9 cellular contexts compared by ENCODE assay signal in the genomic region with DNA sequence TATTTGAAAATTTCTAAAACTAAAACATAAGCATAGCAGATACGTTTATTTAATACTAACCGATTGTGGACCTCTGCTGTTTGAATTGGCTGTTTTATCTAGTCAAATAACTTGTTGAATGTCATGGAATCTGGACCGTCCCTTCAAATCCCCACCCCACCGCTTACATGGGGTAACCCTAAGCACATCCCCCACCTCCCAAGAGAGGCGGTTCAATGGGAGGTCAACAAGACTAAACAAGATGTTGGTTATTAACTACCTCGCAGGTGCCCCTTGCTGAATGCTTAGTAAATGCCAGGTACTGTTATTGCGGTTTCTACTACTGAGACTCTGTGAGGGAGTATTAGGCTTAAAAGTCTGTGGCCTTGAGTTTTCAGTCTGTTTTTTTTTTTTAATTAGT. TPM values are rescaled to one million over a fixed set of nuclear protein-coding genes. Genes with fewer than 3 reads are reported as not detected.
DNase-seq lines count a peak whose midpoint lies in the region; ATAC-seq, FAIRE-seq and TF ChIP-seq lines count a peak whose summit lies in the region.
"Had no signal": no experiment of that assay in that cellular context is flagged by ENCODE, and none has a peak within 500 bp of the region (broad histone marks: within the 10 kb centered on the region; RNA-seq: fewer than 3 reads in every experiment).

No MANE protein-coding gene starts in this region.

- H3K23ac ChIP-seq in H1 (ENCODE audit: insufficient read length) = no peak overlapping the region

- H2BK12ac ChIP-seq in H1 (ENCODE audit: low read depth, low read length) = no peak overlapping the region

- DNase-seq in CD4-positive, alpha-beta memory T cell = no peak
- DNase-seq in Karpas-422 (no peak), H1 (ENCODE audit: low read depth in 1 of 2, low spot score in 2 of 2) (no peak), nephron progenitor cell (no peak), body of pancreas (no peak), GM12892 (ENCODE audit: insufficient read length) (no peak)
- DNase-seq: NCI-H226 had no signal

- peaks cover 38 to 59% (median 48%) of the 10 kb centered on the region in 4 donors for H3K4me1 Mint-ChIP-seq in CD4-positive, alpha-beta memory T cell
- peaks cover 23% of the 10 kb centered on the region for H3K4me1 Mint-ChIP-seq in nephron progenitor cell

- H4K8ac ChIP-seq in H1 (ENCODE audit: extremely low read depth, insufficient read depth, low read length) = no peak overlapping the region

- no peak overlapping the region for H3K4ac ChIP-seq in H1 (replicated peaks; ENCODE audit: insufficient read length, low read depth, low read length)

- H3K9me3 ChIP-seq in CD4-positive, alpha-beta memory T cell (ENCODE audit: control insufficient read depth in 1 of 2, low read length in 2 of 2) = no peaks in the 10 kb centered on the region
- no peaks in the 10 kb centered on the region for H3K9me3 ChIP-seq in Karpas-422 (ENCODE audit: low read length)
- H3K9me3 ChIP-seq in H1 (ENCODE audit: insufficient read depth in 2 of 2, low read depth in 1 of 2, low read length in 1 of 2) = no peaks in the 10 kb centered on the region
- no peaks in the 10 kb centered on the region for H3K9me3 ChIP-seq in body of pancreas

- H3K27me3 ChIP-seq in CD4-positive, alpha-beta memory T cell (ENCODE audit: insufficient read depth, low read length) = no peaks in the 10 kb centered on the region
- H3K27me3 ChIP-seq in Karpas-422 (ENCODE audit: low read length) = no peaks in the 10 kb centered on the region
- no peaks in the 10 kb centered on the region for H3K27me3 ChIP-seq in H1 (replicated peaks in 1 of 4; ENCODE audit: control insufficient read depth in 3 of 4, extremely low read depth in 1 of 4, insufficient read depth in 3 of 4, low read length in 3 of 4)
- no peaks in the 10 kb centered on the region for H3K27me3 ChIP-seq in body of pancreas

- no peak overlapping the region for H2AFZ ChIP-seq in Karpas-422 (ENCODE audit: low read length)
- H2AFZ ChIP-seq in H1 (ENCODE audit: low read length) = no peak overlapping the region

- H3K36me3 ChIP-seq in CD4-positive, alpha-beta memory T cell (ENCODE audit: insufficient read depth, low read length) = no peaks in the 10 kb centered on the region
- H3K36me3 ChIP-seq in Karpas-422 (ENCODE audit: insufficient read depth, low read length) (no peaks in the 10 kb centered on the region), H1 (ENCODE audit: control insufficient read depth in 2 of 4, insufficient read depth in 4 of 4, low read length in 3 of 4) (peaks cover 0 to 5% (median 0%) of the 10 kb centered on the region in 4 experiments; a peak in 2 of 8 replicates), body of pancreas (replicated peaks in 1 of 2; ENCODE audit: insufficient read depth in 1 of 2, low read depth in 2 of 2) (no peaks in the 10 kb centered on the region)

- peaks cover 60% of the 10 kb centered on the region for H3K4me1 ChIP-seq in CD4-positive, alpha-beta memory T cell (ENCODE audit: insufficient read depth, low read length)
- H3K4me1 ChIP-seq in Karpas-422 (ENCODE audit: low read length) = peaks cover 60% of the 10 kb centered on the region
- peaks cover 0 to 10% (median 5%) of the 10 kb centered on the region in 4 experiments; a peak in 4 of 7 replicates for H3K4me1 ChIP-seq in H1 (replicated peaks in 1 of 4; ENCODE audit: control insufficient read depth in 3 of 4, insufficient read depth in 4 of 4, low read length in 3 of 4)
- H3K4me1 ChIP-seq in body of pancreas = peaks cover 59% of the 10 kb centered on the region

- H3K18ac ChIP-seq in H1 (ENCODE audit: extremely low read depth, low read length) = no peak overlapping the region

- H3K56ac ChIP-seq in H1 (replicated peaks; ENCODE audit: insufficient read length, low read depth, low read length) = no peak overlapping the region

- no peak for TF ChIP-seq RAD21 in H1 (IDR thresholded peaks at IDR 0.05 in 1 of 2, conservative IDR thresholded peaks at IDR 0.05 in 1 of 2; ENCODE audit: low read depth in 2 of 2, low read length in 2 of 2)

- H3K79me2 ChIP-seq in Karpas-422 (ENCODE audit: low read length) = peaks cover 85% of the 10 kb centered on the region
- peaks cover 62 to 71% of the 10 kb centered on the region in 2 experiments for H3K79me2 ChIP-seq in H1 (ENCODE audit: control insufficient read depth in 1 of 2, insufficient read depth in 2 of 2, low read length in 2 of 2)

- H3K27me3 Mint-ChIP-seq in CD4-positive, alpha-beta memory T cell = no peaks in the 10 kb centered on the region
- no peaks in the 10 kb centered on the region for H3K27me3 Mint-ChIP-seq in nephron progenitor cell (ENCODE audit: low read depth, poor library complexity)

- CTCF ChIA-PET in CD4-positive, alpha-beta memory T cell (lab: Charles Lee; ENCODE audit: partially characterized antibody) = interaction anchor here (1.8 kb wide), 1 partner anchor 9 kb away, joined by 4 read pairs; no protein-coding TSS in a partner anchor
- CTCF ChIA-PET in H1 (lab: Charles Lee; ENCODE audit: partially characterized antibody) = interaction anchor here (0.7 kb wide), 1 partner anchor 278 kb away, joined by 3 read pairs; no protein-coding TSS in a partner anchor

- H3K4me3 ChIP-seq in CD4-positive, alpha-beta memory T cell (ENCODE audit: low read length in 2 of 2) = no peak overlapping the region
- no peak overlapping the region for H3K4me3 ChIP-seq in Karpas-422 (ENCODE audit: low read length)
- H3K4me3 ChIP-seq in H1 (ENCODE audit: extremely low read depth in 1 of 4, insufficient read depth in 2 of 4, low read depth in 3 of 4, low read length in 4 of 4) = peak overlapping the region in 1 of 4 experiments; percentile 25; a peak in 1 of 8 replicates
- no peak overlapping the region for H3K4me3 ChIP-seq in body of pancreas

- no peak overlapping the region for H4K91ac ChIP-seq in H1 (replicated peaks; ENCODE audit: insufficient read length, low read length)

- TF ChIP-seq EP300 in H1 (IDR thresholded peaks at IDR 0.05; ENCODE audit: borderline replicate concordance in 1 of 2, low read depth in 2 of 2, low read length in 2 of 2) = no peak

- 88% methylated on average over 7 of the region's 7 CpGs; no CpG with 5 or more reads in 1 of the 2 experiments for WGBS in H1 (ENCODE audit: extremely low coverage in 1 of 2, insufficient coverage in 1 of 2, insufficient read length in 1 of 2, insufficient replicate concordance in 2 of 2, low coverage in 1 of 2, low lambda C conversion rate in 2 of 2, missing lambda C conversion rate in 1 of 2), 2 experiments
- 38 to 40% methylated on average over 7 of the region's 7 CpGs for WGBS in body of pancreas, 2 donors

- TF ChIP-seq POLR2A in H1 (IDR thresholded peaks at IDR 0.05; ENCODE audit: control extremely low read depth in 1 of 2, low read depth in 2 of 2, low read length in 2 of 2) = no peak
- no peak for TF ChIP-seq POLR2A in body of pancreas (IDR thresholded peaks at IDR 0.05)
- TF ChIP-seq POLR2A in GM18505 (IDR thresholded peaks at IDR 0.05; ENCODE audit: borderline replicate concordance, extremely low read depth, insufficient read depth, insufficient read length) = no peak
- TF ChIP-seq POLR2A in GM12892 (IDR thresholded peaks at IDR 0.05; ENCODE audit: low read depth, low read length) = no peak

- H2BK5ac ChIP-seq in H1 (ENCODE audit: low read depth, low read length) = no peak overlapping the region

- H2BK15ac ChIP-seq in H1 (ENCODE audit: low read length) = no peak overlapping the region

- H2BK120ac ChIP-seq in H1 (replicated peaks; ENCODE audit: low read depth, low read length) = no peak overlapping the region

- H3K4me2 ChIP-seq in Karpas-422 (ENCODE audit: low read depth, low read length, poor library complexity, severe bottlenecking) = peak overlapping the region; percentile 4
- peak overlapping the region; percentile 43 to 90 for H3K4me2 ChIP-seq in H1 (ENCODE audit: insufficient read depth in 1 of 2, low read depth in 2 of 2, low read length in 2 of 2)

- POLR2A ChIA-PET in CD4-positive, alpha-beta memory T cell (lab: Charles Lee; ENCODE audit: partially characterized antibody) = interaction anchor here (1.0 kb wide), 1 partner anchor 20 kb away, joined by 3 read pairs; no protein-coding TSS in a partner anchor
- POLR2A ChIA-PET in H1 (lab: Charles Lee; ENCODE audit: partially characterized antibody) = interaction anchor here (1.1 to 1.4 kb wide), 3 partner anchors 8 to 71 kb away, joined by 3 to 4 read pairs (median 3); partner anchors contain the start of gene DAGLB

- peaks cover 4% of the 10 kb centered on the region for H3K23me2 ChIP-seq in H1 (ENCODE audit: low read depth, low read length)

- H3K4me3 Mint-ChIP-seq in CD4-positive, alpha-beta memory T cell = peak overlapping the region in 7 of 8 donors; percentile 23 to 83 (median 71)
- peak overlapping the region; percentile 95 for H3K4me3 Mint-ChIP-seq in nephron progenitor cell

- no peaks in the 10 kb centered on the region; the same call in 1 of the 2 replicates for H3K79me1 ChIP-seq in H1 (ENCODE audit: low read depth, low read length)

- no peak overlapping the region for H4K5ac ChIP-seq in H1 (ENCODE audit: insufficient read length, low read depth, low read length)

- H4K20me1 ChIP-seq in Karpas-422 (ENCODE audit: insufficient read depth, low read depth, low read length) (peaks cover 32% of the 10 kb centered on the region), H1 (replicated peaks in 1 of 2; ENCODE audit: control insufficient read depth in 1 of 2, insufficient read depth in 2 of 2, low read length in 2 of 2) (peaks cover 16 to 21% of the 10 kb centered on the region in 2 experiments)

- peak overlapping the region in 6 of 7 donors; percentile 64 to 91 (median 74) for H3K27ac Mint-ChIP-seq in CD4-positive, alpha-beta memory T cell
- peak overlapping the region; percentile 68 for H3K27ac Mint-ChIP-seq in nephron progenitor cell

- peak overlapping the region; percentile 23 for H3K27ac ChIP-seq in CD4-positive, alpha-beta memory T cell (ENCODE audit: low read depth, low read length)
- no peak overlapping the region for H3K27ac ChIP-seq in Karpas-422 (ENCODE audit: low read length)
- no peak overlapping the region for H3K27ac ChIP-seq in H1 (ENCODE audit: low read depth, low read length)
- H3K27ac ChIP-seq in body of pancreas = peak overlapping the region in 2 of 4 donors; percentile 1 to 94

- H3K9ac ChIP-seq in Karpas-422 (ENCODE audit: low read length) = no peak overlapping the region
- H3K9ac ChIP-seq in H1 (replicated peaks in 1 of 4; ENCODE audit: extremely low read depth in 1 of 4, low read depth in 3 of 4, low read length in 3 of 4) = no peak overlapping the region

- no peaks in the 10 kb centered on the region for H3K9me2 ChIP-seq in Karpas-422 (replicated peaks; ENCODE audit: insufficient read depth, low read length)

- no peaks in the 10 kb centered on the region for H3K9me3 Mint-ChIP-seq in CD4-positive, alpha-beta memory T cell
- H3K9me3 Mint-ChIP-seq in nephron progenitor cell = no peaks in the 10 kb centered on the region

- H2BK20ac ChIP-seq in H1 (ENCODE audit: low read length) = no peak overlapping the region

- no peak overlapping the region for H3K14ac ChIP-seq in H1 (ENCODE audit: insufficient read length)

- TF ChIP-seq CTCF in H1 (IDR thresholded peaks at IDR 0.05; ENCODE audit: control extremely low read depth in 1 of 3, insufficient read depth in 1 of 3, low read depth in 1 of 3, low read length in 3 of 3) (no peak), nephron progenitor cell (IDR thresholded peaks at IDR 0.05) (no peak), body of pancreas (IDR thresholded peaks at IDR 0.05) (no peak)

- FAIRE-seq in H1 (lab: Jason Lieb, UNC) = no peak
- no peak for FAIRE-seq in GM12892 (lab: Jason Lieb, UNC)

- H2AK5ac ChIP-seq in H1 (ENCODE audit: low read depth, low read length) = no peak overlapping the region

- intact Hi-C loops in CD4-positive, alpha-beta memory T cell (cut with micrococcal nuclease) = no loop called here
- intact Hi-C loops in body of pancreas (cut with DNase I) = no loop called here

- ATAC-seq in body of pancreas (no peak), GM18505 (IDR thresholded peaks at IDR 0.05; ENCODE audit: unreplicated experiment) (no peak), GM19455 (IDR thresholded peaks at IDR 0.05; ENCODE audit: unreplicated experiment) (no peak)

- H3K36me3 Mint-ChIP-seq in CD4-positive, alpha-beta memory T cell = peaks cover 0 to 29% of the 10 kb centered on the region in 2 donors
- H3K36me3 Mint-ChIP-seq in nephron progenitor cell (ENCODE audit: low read depth) = peaks cover 29% of the 10 kb centered on the region

RNA-seq across cellular contexts. Expression of gene RAC1, which starts 2.5 kb away (rescaled TPM):
- 10 to 100 TPM; 85.5 to 94.3 TPM for total RNA-seq in CD4-positive, alpha-beta memory T cell
- polyA plus RNA-seq in CD4-positive, alpha-beta memory T cell = 100 to 1,000 TPM; 187 to 283 TPM
- total RNA-seq in Karpas-422 (2014; rRNA removed; shearing (Covaris generic); ENCODE audit: low replicate concordance) = 75.1 and 91.5 TPM in 2 replicates
- 295 and 307 TPM in 2 replicates for total RNA-seq in H1 (2021; fragmentation: NEBNext Ultra II Directional; extraction: Animal tissue kit (Norgen Biotek cat#: 25700))
- polyA plus RNA-seq in H1 (2011; rRNA removed) = 154 and 229 TPM in 2 replicates
- 220 TPM for polyA plus RNA-seq in H1 (2011; cell fraction: cytosol; rRNA removed)
- polyA plus RNA-seq in H1 (2011; cell fraction: nucleus; rRNA removed) = 96.6 TPM
- 262 to 400 TPM (median 315 TPM) in 4 replicates for polyA plus RNA-seq in H1 (2012, experiment 1 of 2)
- 115 TPM for polyA plus RNA-seq in H1 (2012, experiment 2 of 2)
- polyA plus RNA-seq in H1 (2013, experiment 1 of 2) = 336 TPM
- 330 TPM for polyA plus RNA-seq in H1 (2013, experiment 2 of 2)
- polyA minus RNA-seq in H1 (2011; rRNA and poly(A)+ RNA removed) = 164 and 204 TPM in 2 replicates
- polyA minus RNA-seq in H1 (2011; cell fraction: cytosol; rRNA and poly(A)+ RNA removed) = 94.0 TPM
- polyA minus RNA-seq in H1 (2011; cell fraction: nucleus; rRNA and poly(A)+ RNA removed) = 60.4 TPM
- total RNA-seq in body of pancreas = 100 to 1,000 TPM; 103 to 106 TPM
- polyA plus RNA-seq in GM12892 (2012; ENCODE audit: missing spikeins) = 103 TPM

RNA-seq across cellular contexts. Expression of gene FAM220A, which starts 28.1 kb away (rescaled TPM):
- 10 to 100 TPM; 17.0 to 18.1 TPM for total RNA-seq in CD4-positive, alpha-beta memory T cell
- polyA plus RNA-seq in CD4-positive, alpha-beta memory T cell = 1 to 10 TPM; 2.6 to 4.7 TPM
- total RNA-seq in Karpas-422 (2014; rRNA removed; shearing (Covaris generic); ENCODE audit: low replicate concordance) = 24.2 and 24.8 TPM in 2 replicates
- total RNA-seq in H1 (2021; fragmentation: NEBNext Ultra II Directional; extraction: Animal tissue kit (Norgen Biotek cat#: 25700)) = 19.2 and 20.1 TPM in 2 replicates
- 13.0 and 19.7 TPM in 2 replicates for polyA plus RNA-seq in H1 (2011; rRNA removed)
- polyA plus RNA-seq in H1 (2011; cell fraction: cytosol; rRNA removed) = 15.3 TPM
- polyA plus RNA-seq in H1 (2011; cell fraction: nucleus; rRNA removed) = 10.3 TPM
- polyA plus RNA-seq in H1 (2012, experiment 1 of 2) = 12.5 to 15.5 TPM (median 14.1 TPM) in 4 replicates
- polyA plus RNA-seq in H1 (2012, experiment 2 of 2) = 38.2 TPM
- polyA plus RNA-seq in H1 (2013, experiment 1 of 2) = 10.9 TPM
- 10.1 TPM for polyA plus RNA-seq in H1 (2013, experiment 2 of 2)
- 12.5 and 14.2 TPM in 2 replicates for polyA minus RNA-seq in H1 (2011; rRNA and poly(A)+ RNA removed)
- polyA minus RNA-seq in H1 (2011; cell fraction: cytosol; rRNA and poly(A)+ RNA removed) = 42.8 TPM
- polyA minus RNA-seq in H1 (2011; cell fraction: nucleus; rRNA and poly(A)+ RNA removed) = 11.3 TPM
- 10 to 100 TPM; 10.6 to 14.2 TPM for total RNA-seq in body of pancreas
- 13.6 TPM for polyA plus RNA-seq in GM12892 (2012; ENCODE audit: missing spikeins)
